Comparison of ENCODE assay signal across 8 cellular contexts in genomic region chr1:224733021-224733911, GRCh38.
DNase-seq lines count a peak whose midpoint lies in the region; ATAC-seq, FAIRE-seq and TF ChIP-seq lines count a peak whose summit lies in the region.

No MANE protein-coding gene starts in this region.

- H3K23ac ChIP-seq in IMR-90 (ENCODE audit: low read depth, low read length), result no peak overlapping the region

- H3K36me3 ChIP-seq in IMR-90 (ENCODE audit: control insufficient read depth, insufficient read depth, low read length), result no peaks in the 10 kb centered on the region
- H3K36me3 ChIP-seq in MG63, result no peaks in the 10 kb centered on the region

- H2BK5ac ChIP-seq in IMR-90 (ENCODE audit: low read depth, low read length, poor library complexity, severe bottlenecking), result no peak overlapping the region

- H3K36me3 Mint-ChIP-seq in stimulated activated memory B cell treated with anti-CD40 and anti-IgM and Interleukin-4, amounts not matched to agents 10 μg/mL and 1 μg/mL and 100 μg/mL, for 72 hours, result no peaks in the 10 kb centered on the region

- TF ChIP-seq RAD21 in IMR-90 (IDR thresholded peaks at IDR 0.05; ENCODE audit: low read length), result no peak

- H4K91ac ChIP-seq in IMR-90 (ENCODE audit: insufficient read depth, low read depth, low read length), result no peak overlapping the region

- TF ChIP-seq POLR2A in GM12891 (IDR thresholded peaks at IDR 0.05; ENCODE audit: low read depth, low read length) (no peak), IMR-90 (IDR thresholded peaks at IDR 0.05; ENCODE audit: low read depth, low read length) (no peak)

- peak overlapping the region; percentile 35 for H2BK120ac ChIP-seq in IMR-90 (ENCODE audit: low read depth, low read length)

- in situ Hi-C loops in IMR-90 (cut with MboI; ENCODE audit: low sequenced_read_pairs), result no loop called here

- H3K9me1 ChIP-seq in IMR-90 (ENCODE audit: insufficient read depth, low read length), result peaks cover 3% of the 10 kb centered on the region

- ATAC-seq in GM21619 (IDR thresholded peaks at IDR 0.05; ENCODE audit: unreplicated experiment) (peak; percentile 67), IMR-90 (ENCODE audit: low read depth) (0 out of 2 replicates have a peak, but pooled peaks have one; percentile 18)
- peak; percentile 39 for ATAC-seq in stimulated activated memory B cell treated with anti-CD40 and anti-IgM and Interleukin-4, amounts not matched to agents 10 μg/mL and 1 μg/mL and 100 μg/mL, for 72 hours

- TF ChIP-seq CTCF in IMR-90 (conservative IDR thresholded peaks at IDR 0.05; ENCODE audit: low read depth, low read length), result no peak

- no peak overlapping the region; the same call in 2 of the 3 replicates for H2BK15ac ChIP-seq in IMR-90 (ENCODE audit: low read depth, low read length)

- no peaks in the 10 kb centered on the region for H4K20me1 ChIP-seq in IMR-90 (ENCODE audit: insufficient read depth, low read length)

- H3K4me3 Mint-ChIP-seq in stimulated activated memory B cell treated with anti-CD40 and anti-IgM and Interleukin-4, amounts not matched to agents 10 μg/mL and 1 μg/mL and 100 μg/mL, for 72 hours, result no peak overlapping the region

- no peaks in the 10 kb centered on the region; a peak in 1 of 4 replicates for H3K79me1 ChIP-seq in IMR-90 (ENCODE audit: low read depth in 1 of 2, low read length in 2 of 2)

- H3K4me3 ChIP-seq in IMR-90 (ENCODE audit: insufficient read depth, low read depth, low read length) (no peak overlapping the region), MG63 (no peak overlapping the region)

- intact Hi-C loops in IMR-90 (cut with micrococcal nuclease), result no loop called here

- H3K9me3 ChIP-seq in IMR-90 (ENCODE audit: control insufficient read depth, insufficient read depth, low read length) (no peaks in the 10 kb centered on the region), MG63 (no peaks in the 10 kb centered on the region)

- no peak for DNase-seq in GM12891 (ENCODE audit: insufficient read length, low spot score)
- DNase-seq in IMR-90, result peak; percentile 25
- peak; percentile 33 for DNase-seq in fibroblast of gingiva (ENCODE audit: low read depth)
- DNase-seq in foreskin melanocyte, result no peak
- DNase-seq in MG63, result no peak
- no peak for DNase-seq in ecto neural progenitor cell (ENCODE audit: low spot score)

- CTCF ChIA-PET in IMR-90 (lab: Yijun Ruan, JAX), result interaction anchor here (0.6 kb wide), 1 partner anchor 121 kb away, joined by 3 read pairs; no protein-coding TSS in a partner anchor

- H3K4ac ChIP-seq in IMR-90 (ENCODE audit: low read depth, low read length), result 0 out of 2 replicates have a peak overlapping the region, but pooled peaks have one; percentile 12

- H2AK5ac ChIP-seq in IMR-90 (ENCODE audit: low read depth, low read length), result 0 out of 2 replicates have a peak overlapping the region, but pooled peaks have one; percentile 30

- no peak overlapping the region for H3K27ac ChIP-seq in IMR-90 (ENCODE audit: insufficient read depth, low read length)

- H3K4me2 ChIP-seq in IMR-90 (ENCODE audit: low read depth, low read length), result no peak overlapping the region

- H3K27me3 ChIP-seq in IMR-90 (ENCODE audit: control insufficient read depth, insufficient read depth, low read length) (no peaks in the 10 kb centered on the region), MG63 (no peaks in the 10 kb centered on the region)

- H3K18ac ChIP-seq in IMR-90 (ENCODE audit: low read depth, low read length), result no peak overlapping the region

- no peak overlapping the region for H3K14ac ChIP-seq in IMR-90 (replicated peaks; ENCODE audit: low read depth, low read length)

- H4K8ac ChIP-seq in IMR-90 (ENCODE audit: low read depth in 2 of 2, low read length in 2 of 2), result peak overlapping the region in 1 of 2 experiments; percentile 2; a peak in 1 of 4 replicates

- H4K5ac ChIP-seq in IMR-90 (ENCODE audit: low read depth, low read length), result no peak overlapping the region; the same call in 1 of the 2 replicates

- dilution Hi-C loops in IMR-90 (cut with HindIII; ENCODE audit: low sequenced_read_pairs, unreplicated experiment), result no loop called here

- POLR2A ChIA-PET in IMR-90 (lab: Charles Lee; ENCODE audit: unreplicated experiment), result no interaction called here

- H2AFZ ChIP-seq in IMR-90 (replicated peaks; ENCODE audit: low read length, poor library complexity), result peak overlapping the region; percentile 27

- no TSS peak for BruUV-seq in IMR-90 (replicated peaks; lab: Mats Ljungman, UMichigan)

- no peaks in the 10 kb centered on the region for H3K9me3 Mint-ChIP-seq in stimulated activated memory B cell treated with anti-CD40 and anti-IgM and Interleukin-4, amounts not matched to agents 10 μg/mL and 1 μg/mL and 100 μg/mL, for 72 hours

- peaks cover 18% of the 10 kb centered on the region for H3K4me1 Mint-ChIP-seq in stimulated activated memory B cell treated with anti-CD40 and anti-IgM and Interleukin-4, amounts not matched to agents 10 μg/mL and 1 μg/mL and 100 μg/mL, for 72 hours

- WGBS in IMR-90 (ENCODE audit: extremely low coverage in 2 of 2, insufficient read length in 1 of 2), 2 experiments, result 39% methylated on average over 3 of the region's 12 CpGs; no CpG with 5 or more reads in 1 of the 2 experiments

- H3K9ac ChIP-seq in IMR-90 (ENCODE audit: low read depth, low read length), result no peak overlapping the region

- no peak overlapping the region for H3K27ac Mint-ChIP-seq in stimulated activated memory B cell treated with anti-CD40 and anti-IgM and Interleukin-4, amounts not matched to agents 10 μg/mL and 1 μg/mL and 100 μg/mL, for 72 hours

- peaks cover 11% of the 10 kb centered on the region for H3K4me1 ChIP-seq in IMR-90 (ENCODE audit: control insufficient read depth, insufficient read depth, low read length)

- H2BK20ac ChIP-seq in IMR-90 (ENCODE audit: low read depth, low read length), result peak overlapping the region; percentile 0; the same call in 1 of the 2 replicates

- peak; percentile 93 for FAIRE-seq in GM12891 (lab: Jason Lieb, UNC)

- H3K27me3 Mint-ChIP-seq in stimulated activated memory B cell treated with anti-CD40 and anti-IgM and Interleukin-4, amounts not matched to agents 10 μg/mL and 1 μg/mL and 100 μg/mL, for 72 hours, result peaks cover 19% of the 10 kb centered on the region

- peak overlapping the region; percentile 6 for H2AK9ac ChIP-seq in IMR-90 (replicated peaks; ENCODE audit: low read depth, low read length, poor library complexity)

- no peak overlapping the region for H3K56ac ChIP-seq in IMR-90 (ENCODE audit: extremely low read depth, insufficient read depth, low read length)

TF ChIP-seq in GM12891, 5 proteins besides CTCF, POLR2A, EP300 and RAD21:
- peak; percentile 89 for TF ChIP-seq POU2F2 (IDR thresholded peaks at IDR 0.05; ENCODE audit: low read depth, low read length)
- no peak for TF ChIP-seq PAX5 (IDR thresholded peaks at IDR 0.05; ENCODE audit: insufficient read depth, low read length, severe bottlenecking)

TF ChIP-seq in IMR-90, 13 proteins besides CTCF, POLR2A, EP300 and RAD21:
- TF ChIP-seq CEBPB (IDR thresholded peaks at IDR 0.05; ENCODE audit: low read depth, low read length), result no peak
- TF ChIP-seq NFE2L2 (IDR thresholded peaks at IDR 0.05; ENCODE audit: low read depth, low read length), result no peak
- no peak for TF ChIP-seq SMC3 (IDR thresholded peaks at IDR 0.05; ENCODE audit: low read depth, low read length)
- no peak for TF ChIP-seq RFX5 (IDR thresholded peaks at IDR 0.05; ENCODE audit: low read depth, low read length)
- no peak for TF ChIP-seq USF2 (IDR thresholded peaks at IDR 0.05; ENCODE audit: low read depth, low read length)
- no peak for TF ChIP-seq MAFK (IDR thresholded peaks at IDR 0.05; ENCODE audit: low read depth, low read length)
- TF ChIP-seq RCOR1 (IDR thresholded peaks at IDR 0.05; ENCODE audit: insufficient replicate concordance, low read length), result no peak
- no peak for TF ChIP-seq CHD1 (IDR thresholded peaks at IDR 0.05; ENCODE audit: low read depth, low read length)
- TF ChIP-seq FOS (IDR thresholded peaks at IDR 0.05; ENCODE audit: low read depth, low read length), result no peak
- no peak for TF ChIP-seq MXI1 (IDR thresholded peaks at IDR 0.05; ENCODE audit: borderline replicate concordance, low read depth, low read length)
- TF ChIP-seq MAZ (IDR thresholded peaks at IDR 0.05; ENCODE audit: borderline replicate concordance, low read depth, low read length), result no peak
- TF ChIP-seq ELK1 (IDR thresholded peaks at IDR 0.05; ENCODE audit: borderline replicate concordance, low read depth, low read length), result no peak
- TF ChIP-seq BHLHE40 (IDR thresholded peaks at IDR 0.05; ENCODE audit: low read depth, low read length), result no peak
TF ChIP-seq in IMR-90: peak in this region for 0.

Comparison
In these comparisons a context has a peak if more than half of its experiments do, and no peak if none do; other contexts are left out.
1. DNase-seq: peak in IMR-90 (single experiment) and fibroblast of gingiva (single experiment); none in GM12891 (single experiment), foreskin melanocyte (single experiment), MG63 (single experiment) and ecto neural progenitor cell (single experiment).
2. Peak in every context shown above with its lines, with median percentiles within 50 percentile points of each other: ATAC-seq.